In genomic region chr17:49498037-49498615, GRCh38 we compare ENCODE assay signal across 12 cellular contexts. TPM values are rescaled to one million over a fixed set of nuclear protein-coding genes. Genes with fewer than 3 reads are reported as not detected.
DNase-seq lines count a peak whose midpoint lies in the region; ATAC-seq, FAIRE-seq and TF ChIP-seq lines count a peak whose summit lies in the region.
"Had no signal": no experiment of that assay in that cellular context is flagged by ENCODE, and none has a peak within 500 bp of the region (broad histone marks: within the 10 kb centered on the region; RNA-seq: fewer than 3 reads in every experiment).

No MANE protein-coding gene starts in this region.

- H3K4me2 ChIP-seq in smooth muscle cell = peak overlapping the region; percentile 90

- no peaks in the 10 kb centered on the region for H3K9me3 Mint-ChIP-seq in activated T-cell treated with anti-CD3 and anti-CD28 coated beads, Interleukin-2, amount 50 U/mL, for 24 hours

- H3K27ac ChIP-seq in SJCRH30 (peak overlapping the region; percentile 44), iPS-18a (ENCODE audit: low read length) (no peak overlapping the region), smooth muscle cell (ENCODE audit: low read depth) (no peak overlapping the region)
- H3K27ac ChIP-seq: vagina had no signal

- peaks cover 82% of the 10 kb centered on the region for H3K27me3 Mint-ChIP-seq in activated T-cell treated with anti-CD3 and anti-CD28 coated beads, Interleukin-2, amount 50 U/mL, for 24 hours

- H3K4me1 Mint-ChIP-seq in activated T-cell treated with anti-CD3 and anti-CD28 coated beads, Interleukin-2, amount 50 U/mL, for 24 hours (ENCODE audit: low read depth) = peaks cover 28% of the 10 kb centered on the region

- peaks cover 18% of the 10 kb centered on the region for H3K4me1 ChIP-seq in SJCRH30
- peaks cover 17% of the 10 kb centered on the region for H3K4me1 ChIP-seq in iPS-18a (ENCODE audit: control insufficient read depth, low read depth, low read length)
- peaks cover 23% of the 10 kb centered on the region for H3K4me1 ChIP-seq in smooth muscle cell (ENCODE audit: low read depth)

- WGBS in smooth muscle cell (ENCODE audit: low lambda C conversion rate) = 23% methylated on average over 12 of the region's 12 CpGs

- no peaks in the 10 kb centered on the region for H3K9me3 ChIP-seq in SJCRH30 (replicated peaks)
- no peaks in the 10 kb centered on the region for H3K9me3 ChIP-seq in iPS-18a (ENCODE audit: control insufficient read depth, low read depth, low read length)
- H3K9me3 ChIP-seq in smooth muscle cell (replicated peaks; ENCODE audit: low read depth) = no peaks in the 10 kb centered on the region
- H3K9me3 ChIP-seq: vagina had no signal

- H3K27me3 ChIP-seq in SJCRH30 (no peaks in the 10 kb centered on the region), iPS-18a (ENCODE audit: control insufficient read depth, insufficient read depth, low read length) (peaks cover 70% of the 10 kb centered on the region), smooth muscle cell (ENCODE audit: low read depth) (peaks cover 33% of the 10 kb centered on the region)
- H3K27me3 ChIP-seq: vagina had no signal

- no peak for FAIRE-seq in GM19239 (lab: Jason Lieb, UNC)

- H3K4me3 Mint-ChIP-seq in activated T-cell treated with anti-CD3 and anti-CD28 coated beads, Interleukin-2, amount 50 U/mL, for 24 hours = peak overlapping the region; percentile 68

- ATAC-seq in GM21825 (IDR thresholded peaks at IDR 0.05; ENCODE audit: unreplicated experiment) (no peak), GM19351 (IDR thresholded peaks at IDR 0.05; ENCODE audit: unreplicated experiment) (no peak)

- no peaks in the 10 kb centered on the region for H4K20me1 ChIP-seq in smooth muscle cell (ENCODE audit: low read depth)

- H3K9ac ChIP-seq in iPS-18a (ENCODE audit: low read length) (peak overlapping the region; percentile 5), smooth muscle cell (ENCODE audit: low read depth) (no peak overlapping the region)

- H3K36me3 ChIP-seq in SJCRH30 (peaks cover 6% of the 10 kb centered on the region; the same call in 1 of the 2 replicates), iPS-18a (ENCODE audit: control insufficient read depth, low read depth, low read length) (no peaks in the 10 kb centered on the region), smooth muscle cell (ENCODE audit: low read depth) (no peaks in the 10 kb centered on the region)
- H3K36me3 ChIP-seq: vagina had no signal

- H3F3A ChIP-seq in smooth muscle cell (ENCODE audit: low read depth) = peaks cover 9% of the 10 kb centered on the region

- H3K36me3 Mint-ChIP-seq in activated T-cell treated with anti-CD3 and anti-CD28 coated beads, Interleukin-2, amount 50 U/mL, for 24 hours (ENCODE audit: low read depth) = no peaks in the 10 kb centered on the region

- no peak overlapping the region for H2AFZ ChIP-seq in smooth muscle cell (ENCODE audit: low read depth)

- no peak for DNase-seq in activated T-cell treated with anti-CD3 and anti-CD28 coated beads, Interleukin-2, amount 50 U/mL, for 24 hours
- DNase-seq in activated T-cell treated with anti-CD3 and anti-CD28 coated beads for 4 hours (no peak), SJCRH30 (peak; percentile 51 to 67), smooth muscle cell (lab: John Stamatoyannopoulos, UW; ENCODE audit: unreplicated experiment) (no peak), GM19239 (ENCODE audit: insufficient read length, low spot score) (no peak)
- DNase-seq: AML-193, NCI-H1436 treated with DMSO at 0.1 percent for 48 hours had no signal

- H3K27ac Mint-ChIP-seq in activated T-cell treated with anti-CD3 and anti-CD28 coated beads, Interleukin-2, amount 50 U/mL, for 24 hours = no peak overlapping the region

- peak overlapping the region; percentile 84 for H3K4me3 ChIP-seq in SJCRH30
- peak overlapping the region; percentile 65 for H3K4me3 ChIP-seq in iPS-18a (ENCODE audit: low read length)
- H3K4me3 ChIP-seq in smooth muscle cell = peak overlapping the region; percentile 45

- TF ChIP-seq CTCF in smooth muscle cell (IDR thresholded peaks at IDR 0.05; ENCODE audit: borderline replicate concordance, insufficient read depth, poor library complexity, severe bottlenecking) = no peak

- H3K79me2 ChIP-seq in smooth muscle cell (ENCODE audit: low read depth) = no peaks in the 10 kb centered on the region

RNA-seq across cellular contexts. Expression of gene NGFR, which starts 3.0 kb away (rescaled TPM):
- 104 and 105 TPM in 2 replicates for total RNA-seq in SJCRH30 (2014; rRNA removed; shearing (Covaris generic))
- total RNA-seq in smooth muscle cell = 1.3 and 2.4 TPM in 2 replicates
- 2.3 and 2.5 TPM in 2 replicates for polyA plus RNA-seq in smooth muscle cell
- total RNA-seq: endothelial cell of umbilical vein had no signal
- polyA plus RNA-seq: endothelial cell of umbilical vein had no signal

Comparison
In these comparisons a context has a peak if more than half of its experiments do, and no peak if none do; other contexts are left out.
1. DNase-seq: peak in SJCRH30 (2 of 2); none in activated T-cell treated with anti-CD3 and anti-CD28 coated beads, Interleukin-2, amount 50 U/mL, for 24 hours (single experiment), activated T-cell treated with anti-CD3 and anti-CD28 coated beads for 4 hours (single experiment), smooth muscle cell (single experiment) and GM19239 (single experiment).
2. RNA of gene NGFR, which starts 3.0 kb away (total RNA-seq): 104 to 105 TPM in SJCRH30; 1.3 to 2.4 TPM in smooth muscle cell; every median in the first group is over 10 times any median in the second.
3. Peak in every context shown above with its lines, with median percentiles within 50 percentile points of each other: H3K4me3 ChIP-seq.